16 cellular contexts compared by ENCODE assay signal in genomic region chr20:33771938-33772337, GRCh38. TPM values are rescaled to one million over a fixed set of nuclear protein-coding genes. Genes with fewer than 3 reads are reported as not detected.
DNase-seq lines count a peak whose midpoint lies in the region; ATAC-seq, FAIRE-seq and TF ChIP-seq lines count a peak whose summit lies in the region.
"Had no signal": no experiment of that assay in that cellular context is flagged by ENCODE, and none has a peak within 500 bp of the region (broad histone marks: within the 10 kb centered on the region; RNA-seq: fewer than 3 reads in every experiment).

No MANE protein-coding gene starts in this region.

- DNase-seq in K562 (ENCODE audit: extremely low read depth in 1 of 4, low spot score in 3 of 4) (no peak), NOMO-1 treated with DMSO at 0.1 percent for 48 hours (lab: John Stamatoyannopoulos, UW; ENCODE audit: unreplicated experiment) (no peak), UCSD-AML1 (lab: John Stamatoyannopoulos, UW; ENCODE audit: unreplicated experiment) (no peak), DMS153 treated with DMSO at 0.1 percent for 48 hours (lab: John Stamatoyannopoulos, UW; ENCODE audit: unreplicated experiment) (no peak)
- DNase-seq: CD8-positive, alpha-beta T cell; COR-L47; DMS153; DND-41; GDM1; GM23248 had no signal

- CTCF ChIA-PET in HEK293 (lab: Yijun Ruan, JAX) (no interaction called here), K562 (lab: Yijun Ruan, JAX; ENCODE audit: low intra/inter-chr PET ratio) (no interaction called here)

- H4K20me1 ChIP-seq in KMS-11 (ENCODE audit: insufficient read depth) (no peaks in the 10 kb centered on the region), K562 (replicated peaks; ENCODE audit: control insufficient read depth, insufficient read depth, low read length) (no peaks in the 10 kb centered on the region)

- H3K79me2 ChIP-seq in KMS-11 (ENCODE audit: insufficient read depth, low read depth) (no peaks in the 10 kb centered on the region), K562 (ENCODE audit: control insufficient read depth, insufficient read depth, low read length) (no peaks in the 10 kb centered on the region)

- H2AFZ ChIP-seq in KMS-11 (ENCODE audit: low read depth), result no peak overlapping the region
- no peak overlapping the region for H2AFZ ChIP-seq in K562 (ENCODE audit: low read depth, low read length)
- H2AFZ ChIP-seq: GM23248 had no signal

- H3K4me1 ChIP-seq in HEK293 (ENCODE audit: control insufficient read depth, insufficient read depth, low read length) (no peaks in the 10 kb centered on the region), KMS-11 (ENCODE audit: low read depth, poor library complexity, severe bottlenecking) (peaks cover 73% of the 10 kb centered on the region), K562 (replicated peaks in 1 of 2; ENCODE audit: control insufficient read depth in 2 of 2, insufficient read depth in 2 of 2, low read length in 2 of 2) (peaks cover 5% of the 10 kb centered on the region in 2 experiments; a peak in 4 of 5 replicates)
- H3K4me1 ChIP-seq: A549 had no signal

- H3K9me3 ChIP-seq in HEK293 (ENCODE audit: control insufficient read depth, insufficient read depth, low read depth, low read length) (no peaks in the 10 kb centered on the region), K562 (replicated peaks; ENCODE audit: control insufficient read depth, insufficient read depth, low read depth, low read length) (no peaks in the 10 kb centered on the region)
- H3K9me3 ChIP-seq: A549 had no signal

- ATAC-seq in K562, result no peak
- ATAC-seq: A549; CD8-positive, alpha-beta T cell; HCT116 had no signal

- 91% methylated on average over 4 of the region's 5 CpGs for WGBS in K562 (ENCODE audit: insufficient coverage, low coverage, missing lambda C conversion rate)

- no peak for TF ChIP-seq CTCF in HEK293 (tag by site-specific recombination; IDR thresholded peaks at IDR 0.05)
- no peak for TF ChIP-seq CTCF in KMS-11 (conservative IDR thresholded peaks at IDR 0.05; ENCODE audit: low read depth, low read length)
- no peak for TF ChIP-seq CTCF in K562 (IDR thresholded peaks at IDR 0.05 in 2 of 3, conservative IDR thresholded peaks at IDR 0.05 in 1 of 3; ENCODE audit: insufficient read depth in 2 of 3, low read depth in 1 of 3, low read length in 3 of 3)

- H3K4me3 ChIP-seq in HEK293 (ENCODE audit: low read depth, low read length), result no peak overlapping the region
- no peak overlapping the region for H3K4me3 ChIP-seq in KMS-11 (IDR thresholded peaks at IDR 0.05; ENCODE audit: insufficient read depth, low read depth, low read length)
- H3K4me3 ChIP-seq in K562, result no peak overlapping the region
- H3K4me3 ChIP-seq: A549, GM23248 had no signal

- H3K27me3 ChIP-seq in KMS-11 (ENCODE audit: insufficient read depth, low read depth) (no peaks in the 10 kb centered on the region), K562 (ENCODE audit: control insufficient read depth in 2 of 2, insufficient read depth in 2 of 2, low read length in 2 of 2) (no peaks in the 10 kb centered on the region)

- POLR2A ChIA-PET in HEK293 (lab: Yijun Ruan, JAX) (no interaction called here), K562 (lab: Yijun Ruan, JAX) (no interaction called here)

- no peak for FAIRE-seq in K562 (lab: Jason Lieb, UNC)
- FAIRE-seq: A549, D721Med, H54 had no signal

- intact Hi-C loops in K562 (cut with micrococcal nuclease), result no loop called here

- H3K9ac ChIP-seq in KMS-11 (no peak overlapping the region), K562 (ENCODE audit: insufficient read depth in 1 of 2, low read depth in 2 of 2, low read length in 2 of 2) (no peak overlapping the region)
- H3K9ac ChIP-seq: GM23248 had no signal

- peaks cover 0 to 3% of the 10 kb centered on the region in 2 experiments; a peak in 2 of 3 replicates for H3K36me3 ChIP-seq in HEK293 (ENCODE audit: control insufficient read depth in 2 of 2, insufficient read depth in 1 of 2, low read length in 2 of 2)
- H3K36me3 ChIP-seq in KMS-11 (ENCODE audit: insufficient read depth), result no peaks in the 10 kb centered on the region
- H3K36me3 ChIP-seq in K562 (ENCODE audit: control insufficient read depth, insufficient read depth, low read length), result no peaks in the 10 kb centered on the region

- no peak for TF ChIP-seq POLR2A in K562 (conservative IDR thresholded peaks at IDR 0.05)

- in situ Hi-C loops in K562 (cut with MboI), result no loop called here

- TF ChIP-seq RAD21 in K562 (CRISPR knock-in tag; conservative IDR thresholded peaks at IDR 0.05 in 1 of 2, IDR thresholded peaks at IDR 0.05 in 1 of 2), result no peak

- no peak overlapping the region for H3K27ac ChIP-seq in HEK293 (ENCODE audit: extremely low read depth, low read depth, low read length)
- peak overlapping the region; percentile 61 for H3K27ac ChIP-seq in KMS-11
- no peak overlapping the region for H3K27ac ChIP-seq in K562 (ENCODE audit: extremely low read depth, low read depth, low read length)
- H3K27ac ChIP-seq: A549, GM23248 had no signal

- no TSS peak for BruUV-seq in K562 (replicated peaks; lab: Mats Ljungman, UMichigan)

- TF ChIP-seq EP300 in K562 (IDR thresholded peaks at IDR 0.05; ENCODE audit: low read length), result no peak

- H3K9me1 ChIP-seq in K562 (ENCODE audit: control insufficient read depth, insufficient read depth, low read length), result no peaks in the 10 kb centered on the region

- H3K4me2 ChIP-seq in KMS-11, result peak overlapping the region; percentile 39; the same call in 1 of the 2 replicates
- H3K4me2 ChIP-seq in K562 (ENCODE audit: insufficient read depth, low read length), result no peak overlapping the region
- H3K4me2 ChIP-seq: A549 had no signal

TF ChIP-seq in K562, 482 proteins besides CTCF, POLR2A, EP300 and RAD21 (continues in another document):
- TF ChIP-seq ZNF699 (CRISPR knock-in tag; IDR thresholded peaks at IDR 0.05; ENCODE audit: insufficient replicate concordance) (no peak), CEBPB (tag; IDR thresholded peaks at IDR 0.05) (peak; percentile 66), CEBPG (CRISPR knock-in tag; IDR thresholded peaks at IDR 0.05) (peak; percentile 44; the same call in 1 of the 2 replicates), CEBPG (tag; conservative IDR thresholded peaks at IDR 0.05 in 1 of 2, IDR thresholded peaks at IDR 0.05 in 1 of 2) (peak in 1 of 2 experiments; percentile 37; a peak in 1 of 4 replicates), SREBF2 (CRISPR knock-in tag; IDR thresholded peaks at IDR 0.05) (no peak)

RNA-seq across cellular contexts. Expression of gene CHMP4B, which starts 39.2 kb away (rescaled TPM):
- 6.2 and 7.5 TPM in 2 replicates for total RNA-seq in K562 (2011; cell fraction: chromatin; rRNA removed; ENCODE audit: low replicate concordance)
- total RNA-seq in K562 (2011; cell fraction: nucleolus; rRNA removed), result 5.7 TPM in 2 replicates
- 7.3 and 9.1 TPM in 2 replicates for total RNA-seq in K562 (2011; cell fraction: nucleoplasm; rRNA removed)
- 35.4 and 39.2 TPM in 2 replicates for total RNA-seq in K562 (2014; rRNA removed)
- 18.6 and 18.8 TPM in 2 replicates for total RNA-seq in K562 (2014; rRNA removed; fragmentation: Illumina TruSeq; extraction: Trizol)
- 30.4 and 30.8 TPM in 2 replicates for total RNA-seq in K562 (2015; rRNA removed; fragmentation: Illumina TruSeq; extraction: Trizol)
- 43.9 and 45.1 TPM in 2 replicates for total RNA-seq in K562 (2021)
- polyA plus RNA-seq in K562 (2011; rRNA removed), result 25.2 and 31.8 TPM in 2 replicates
- 21.4 and 26.5 TPM in 2 replicates for polyA plus RNA-seq in K562 (2011; cell fraction: cytosol; rRNA removed)
- 8.8 and 10.6 TPM in 2 replicates for polyA plus RNA-seq in K562 (2011; cell fraction: nucleus; rRNA removed)
- polyA plus RNA-seq in K562 (2012), result 58.9 and 64.6 TPM in 2 replicates
- 55.9 and 61.8 TPM in 2 replicates for polyA plus RNA-seq in K562 (2014; fragmentation: Illumina TruSeq; extraction: Trizol)
- polyA plus RNA-seq in K562 (2014; fragmentation: Nextera tagmentation; extraction: Ambion mirVana), result 1 to 10 TPM; 1.8 to 2.5 TPM
- 51.9 and 64.7 TPM in 2 replicates for polyA plus RNA-seq in K562 (2014; rRNA removed)
- polyA minus RNA-seq in K562 (2011; rRNA and poly(A)+ RNA removed), result 10.0 and 11.8 TPM in 2 replicates
- 13.6 and 16.1 TPM in 2 replicates for polyA minus RNA-seq in K562 (2011; cell fraction: cytosol; rRNA and poly(A)+ RNA removed)
- polyA minus RNA-seq in K562 (2011; cell fraction: nucleus; rRNA and poly(A)+ RNA removed), result 2.7 and 4.3 TPM in 2 replicates

RNA-seq across cellular contexts. Expression of gene ZNF341, which starts 40.1 kb away (rescaled TPM):
- 6.0 and 8.6 TPM in 2 replicates for total RNA-seq in K562 (2011; cell fraction: chromatin; rRNA removed; ENCODE audit: low replicate concordance)
- 5.0 and 5.2 TPM in 2 replicates for total RNA-seq in K562 (2011; cell fraction: nucleolus; rRNA removed)
- total RNA-seq in K562 (2011; cell fraction: nucleoplasm; rRNA removed), result 5.1 and 6.3 TPM in 2 replicates
- total RNA-seq in K562 (2014; rRNA removed) (1.6 and 2.6 TPM in 2 replicates), K562 (2014; rRNA removed; fragmentation: Illumina TruSeq; extraction: Trizol) (0.41 and 0.76 TPM in 2 replicates), K562 (2015; rRNA removed; fragmentation: Illumina TruSeq; extraction: Trizol) (1.0 TPM in 2 replicates), K562 (2021) (2.6 and 2.8 TPM in 2 replicates)
- polyA plus RNA-seq in K562 (2011; rRNA removed) (0.89 and 1.8 TPM in 2 replicates), K562 (2014; fragmentation: Illumina TruSeq; extraction: Trizol) (2.3 TPM in 2 replicates), K562 (2014; fragmentation: Nextera tagmentation; extraction: Ambion mirVana) (under 1 TPM; 0.08 to 0.10 TPM), K562 (2014; rRNA removed) (2.0 and 2.2 TPM in 2 replicates)
- polyA plus RNA-seq in K562 (2011; cell fraction: cytosol; rRNA removed), result 1.2 and 2.3 TPM in 2 replicates
- 2.3 and 5.1 TPM in 2 replicates for polyA plus RNA-seq in K562 (2011; cell fraction: nucleus; rRNA removed)
- 2.3 and 2.4 TPM in 2 replicates for polyA plus RNA-seq in K562 (2012)
- polyA minus RNA-seq in K562 (2011; rRNA and poly(A)+ RNA removed), result 0.90 and 1.3 TPM in 2 replicates
- 1.6 and 1.9 TPM in 2 replicates for polyA minus RNA-seq in K562 (2011; cell fraction: cytosol; rRNA and poly(A)+ RNA removed)
- 1.1 and 1.6 TPM in 2 replicates for polyA minus RNA-seq in K562 (2011; cell fraction: nucleus; rRNA and poly(A)+ RNA removed)

RNA-seq across cellular contexts. Expression of gene PXMP4, which starts 51.8 kb away (rescaled TPM):
- 5.6 and 15.2 TPM in 2 replicates for total RNA-seq in K562 (2011; cell fraction: chromatin; rRNA removed; ENCODE audit: low replicate concordance)
- 8.7 and 9.8 TPM in 2 replicates for total RNA-seq in K562 (2011; cell fraction: nucleolus; rRNA removed)
- 9.0 and 12.0 TPM in 2 replicates for total RNA-seq in K562 (2011; cell fraction: nucleoplasm; rRNA removed)
- total RNA-seq in K562 (2014; rRNA removed) (5.6 and 9.1 TPM in 2 replicates), K562 (2014; rRNA removed; fragmentation: Illumina TruSeq; extraction: Trizol) (3.6 and 4.8 TPM in 2 replicates), K562 (2015; rRNA removed; fragmentation: Illumina TruSeq; extraction: Trizol) (4.4 and 6.7 TPM in 2 replicates), K562 (2021) (11.4 and 12.6 TPM in 2 replicates)
- polyA plus RNA-seq in K562 (2011; rRNA removed) (6.7 and 7.3 TPM in 2 replicates), K562 (2014; fragmentation: Illumina TruSeq; extraction: Trizol) (9.8 and 10.4 TPM in 2 replicates), K562 (2014; fragmentation: Nextera tagmentation; extraction: Ambion mirVana) (10 to 100 TPM; 24.4 to 29.1 TPM), K562 (2014; rRNA removed) (5.7 and 6.8 TPM in 2 replicates)
- polyA plus RNA-seq in K562 (2011; cell fraction: cytosol; rRNA removed), result 12.4 and 17.3 TPM in 2 replicates
- polyA plus RNA-seq in K562 (2011; cell fraction: nucleus; rRNA removed), result 10.1 and 11.6 TPM in 2 replicates
- polyA plus RNA-seq in K562 (2012), result 9.3 and 12.6 TPM in 2 replicates
- 4.0 and 5.7 TPM in 2 replicates for polyA minus RNA-seq in K562 (2011; rRNA and poly(A)+ RNA removed)
- polyA minus RNA-seq in K562 (2011; cell fraction: cytosol; rRNA and poly(A)+ RNA removed), result 6.6 and 7.5 TPM in 2 replicates
- 3.0 TPM in 2 replicates for polyA minus RNA-seq in K562 (2011; cell fraction: nucleus; rRNA and poly(A)+ RNA removed)

Comparison
In these comparisons a context has a peak if more than half of its experiments do, and no peak if none do; other contexts are left out.
1. Of the 44 proteins assayed by ChIP-seq in both K562 and HEK293: peak only in K562: none; only in HEK293: ATF2; in both: none; in neither: 43.